In genomic region chr12:125267114-125267513, GRCh38 we compare ENCODE assay signal across 15 cellular contexts.
A peak's percentile ranks its signal among the peaks of the same experiment; 100 is the strongest.
DNase-seq lines count a peak whose midpoint lies in the region; ATAC-seq and TF ChIP-seq lines count a peak whose summit lies in the region.
"Had no signal": no experiment of that assay in that cellular context is flagged by ENCODE, and none has a peak within 500 bp of the region (broad histone marks: within the 10 kb centered on the region; RNA-seq: fewer than 3 reads in every experiment).

No MANE protein-coding gene starts in this region.

- H3K4me1 Mint-ChIP-seq in endothelial cell (ENCODE audit: unreplicated experiment): no peaks in the 10 kb centered on the region
- H3K4me1 Mint-ChIP-seq: CD4-positive, CD25-positive, alpha-beta regulatory T cell; IgD-negative memory B cell had no signal

- H3K27ac ChIP-seq in HEK293 (ENCODE audit: extremely low read depth, low read depth, low read length): no peak overlapping the region
- no peak overlapping the region for H3K27ac ChIP-seq in RWPE1
- no peak overlapping the region for H3K27ac ChIP-seq in suprapubic skin
- no peak overlapping the region for H3K27ac ChIP-seq in spleen

- H3K4me3 ChIP-seq in HEK293 (ENCODE audit: low read depth, low read length) (no peak overlapping the region), suprapubic skin (no peak overlapping the region), spleen (no peak overlapping the region)

- H3K27ac Mint-ChIP-seq in endothelial cell (ENCODE audit: unreplicated experiment): no peak overlapping the region
- H3K27ac Mint-ChIP-seq: H9, IgD-negative memory B cell had no signal

- H3K27me3 Mint-ChIP-seq in endothelial cell (ENCODE audit: unreplicated experiment): no peaks in the 10 kb centered on the region

- H3K27me3 ChIP-seq in suprapubic skin (no peaks in the 10 kb centered on the region), spleen (replicated peaks in 1 of 7) (peaks cover 0 to 12% (median 0%) of the 10 kb centered on the region in 7 donors)
- H3K27me3 ChIP-seq: BE2C had no signal

- H3K4me3 Mint-ChIP-seq in endothelial cell (ENCODE audit: unreplicated experiment): no peak overlapping the region
- H3K4me3 Mint-ChIP-seq: CD4-positive, CD25-positive, alpha-beta regulatory T cell; H9; IgD-negative memory B cell had no signal

- H3K9me3 ChIP-seq in HEK293 (ENCODE audit: control insufficient read depth, insufficient read depth, low read depth, low read length): no peaks in the 10 kb centered on the region
- H3K9me3 ChIP-seq in suprapubic skin: no peaks in the 10 kb centered on the region
- peaks cover 0 to 12% (median 2%) of the 10 kb centered on the region in 8 donors for H3K9me3 ChIP-seq in spleen
- H3K9me3 ChIP-seq: BE2C had no signal

- ATAC-seq in esophagus mucosa: peak; percentile 47
- ATAC-seq: HepG2 had no signal

- no peaks in the 10 kb centered on the region for H3K36me3 ChIP-seq in HEK293 (ENCODE audit: control insufficient read depth in 2 of 2, insufficient read depth in 1 of 2, low read length in 2 of 2)
- H3K36me3 ChIP-seq in suprapubic skin: no peaks in the 10 kb centered on the region
- no peaks in the 10 kb centered on the region for H3K36me3 ChIP-seq in spleen
- H3K36me3 ChIP-seq: BE2C had no signal

- H3K36me3 Mint-ChIP-seq in endothelial cell (ENCODE audit: low read depth, unreplicated experiment): no peaks in the 10 kb centered on the region
- H3K36me3 Mint-ChIP-seq: CD4-positive, CD25-positive, alpha-beta regulatory T cell; IgD-negative memory B cell had no signal

- POLR2A ChIA-PET in HEK293 (lab: Yijun Ruan, JAX) (no interaction called here), RWPE1 (lab: Yijun Ruan, JAX; ENCODE audit: low non-redundant PET) (no interaction called here)

- no peaks in the 10 kb centered on the region for H3K9me3 Mint-ChIP-seq in endothelial cell (ENCODE audit: unreplicated experiment)

- TF ChIP-seq CTCF in HEK293 (tag by site-specific recombination; IDR thresholded peaks at IDR 0.05) (no peak), RWPE1 (conservative IDR thresholded peaks at IDR 0.05; ENCODE audit: low read depth) (no peak), suprapubic skin (IDR thresholded peaks at IDR 0.05) (no peak), spleen (IDR thresholded peaks at IDR 0.05 in 8 of 11, conservative IDR thresholded peaks at IDR 0.05 in 3 of 11) (no peak), endothelial cell (IDR thresholded peaks at IDR 0.05; ENCODE audit: unreplicated experiment) (no peak)

- TF ChIP-seq POLR2A in suprapubic skin (IDR thresholded peaks at IDR 0.05) (no peak), spleen (IDR thresholded peaks at IDR 0.05) (no peak)

- CTCF ChIA-PET in HEK293 (lab: Yijun Ruan, JAX) (no interaction called here), RWPE1 (lab: Yijun Ruan, JAX) (interaction anchor here (0.6 kb wide), 1 partner anchor 30 kb away, joined by 4 read pairs; no protein-coding TSS in a partner anchor)

- no peak for TF ChIP-seq EP300 in suprapubic skin (IDR thresholded peaks at IDR 0.05)

- 59% methylated on average over 5 of the region's 5 CpGs for WGBS in suprapubic skin
- 71 to 79% (median 77%) methylated on average over 5 of the region's 5 CpGs for WGBS in spleen, 5 donors

- DNase-seq in RWPE1 (ENCODE audit: low spot score) (peak; percentile 24), suprapubic skin (ENCODE audit: low spot score in 2 of 2) (no peak), spleen (no peak), endothelial cell (ENCODE audit: low spot score) (no peak)
- DNase-seq: ACHN; BE2C; C1 segment of cervical spinal cord; Caco-2; CD4-positive, CD25-positive, alpha-beta regulatory T cell; GDM1; H9 had no signal

- no peaks in the 10 kb centered on the region for H3K4me1 ChIP-seq in HEK293 (ENCODE audit: control insufficient read depth, insufficient read depth, low read length)
- H3K4me1 ChIP-seq in suprapubic skin: no peaks in the 10 kb centered on the region
- H3K4me1 ChIP-seq in spleen: no peaks in the 10 kb centered on the region
- H3K4me1 ChIP-seq: BE2C, Caco-2 had no signal

- intact Hi-C loops in spleen (cut with DNase I; ENCODE audit: low total_unique reads): no loop called here

TF ChIP-seq in HEK293, 187 proteins besides CTCF, POLR2A, EP300 and RAD21:
- 0 out of 2 replicates have a peak, but pooled peaks have one; percentile 39 for TF ChIP-seq KLF17 (tag by site-specific recombination; IDR thresholded peaks at IDR 0.05)
- no peak for TF ChIP-seq ZNF571 (tag by site-specific recombination; IDR thresholded peaks at IDR 0.05)
- no peak for TF ChIP-seq ZNF114 (tag by site-specific recombination; IDR thresholded peaks at IDR 0.05)
